8 cellular contexts compared by ENCODE assay signal in the genomic region with DNA sequence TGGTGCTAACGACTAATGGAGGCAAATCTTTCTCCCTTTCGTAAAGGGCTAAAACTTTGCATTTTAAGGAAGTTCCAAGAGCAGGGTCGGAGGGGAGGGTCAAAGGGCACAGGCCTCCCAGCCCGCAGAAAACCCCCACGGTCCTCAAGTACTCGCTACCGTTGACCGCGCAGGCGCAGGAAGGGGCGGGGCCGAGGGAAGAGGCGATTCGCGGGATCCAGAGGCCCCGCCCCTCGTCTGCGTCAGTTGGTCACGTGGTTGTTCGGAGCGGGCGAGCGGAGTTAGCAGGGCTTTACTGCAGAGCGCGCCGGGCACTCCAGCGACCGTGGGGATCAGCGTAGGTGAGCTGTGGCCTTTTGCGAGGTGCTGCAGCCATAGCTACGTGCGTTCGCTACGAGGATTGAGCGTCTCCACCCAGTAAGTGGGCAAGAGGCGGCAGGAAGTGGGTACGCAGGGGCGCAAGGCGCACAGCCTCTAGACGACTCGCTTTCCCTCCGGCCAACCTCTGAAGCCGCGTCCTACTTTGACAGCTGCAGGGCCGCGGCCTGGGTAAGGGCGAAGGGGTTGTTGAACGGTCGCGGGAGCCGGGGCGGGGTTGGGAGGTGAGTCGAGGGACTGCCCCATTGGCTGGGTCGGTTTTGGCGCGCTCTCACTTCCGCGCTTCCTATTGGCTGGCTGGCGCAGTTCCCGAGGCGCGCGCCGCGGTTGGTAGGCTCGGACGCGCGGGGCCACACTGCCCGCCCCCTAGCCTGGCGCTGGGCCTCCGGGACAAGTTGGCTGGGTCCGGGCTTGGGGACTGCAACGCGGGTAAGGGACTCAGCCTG. TPM values are rescaled to one million over a fixed set of nuclear protein-coding genes. Genes with fewer than 3 reads are reported as not detected.
DNase-seq lines count a peak whose midpoint lies in the region; ATAC-seq, FAIRE-seq and TF ChIP-seq lines count a peak whose summit lies in the region.

Gene GMNN, plus strand, starts transcription at position 242 of the 824 bp plus-strand sequence. CDS start 2,310 bp downstream, outside the sequence.

- peak within 1 kb of the TSS; percentile 100 for H3K23ac ChIP-seq in neuronal stem cell (ENCODE audit: low read depth, low read length, poor library complexity)

- H3K18ac ChIP-seq in neuronal stem cell (ENCODE audit: low read length), result peak within 1 kb of the TSS; percentile 99

- CTCF ChIA-PET in activated naive CD4-positive, alpha-beta T cell treated with anti-CD3 and anti-CD28 coated beads for 36 hours (lab: Charles Lee), result interaction anchor here (0.6 to 1.2 kb wide), 5 partner anchors 33 to 251 kb away, joined by 3 to 6 read pairs (median 4); no protein-coding TSS in a partner anchor

- H3K9me3 ChIP-seq in neuronal stem cell (replicated peaks in 1 of 2; ENCODE audit: control insufficient read depth in 2 of 2, insufficient read depth in 1 of 2, low read depth in 1 of 2, low read length in 2 of 2) (no peaks in the 10 kb centered on the region), subcutaneous abdominal adipose tissue (ENCODE audit: control insufficient read depth in 5 of 5, low read length in 5 of 5) (no peaks in the 10 kb centered on the region)

- peak within 1 kb of the TSS; percentile 85 for H2AFZ ChIP-seq in neuronal stem cell (ENCODE audit: low read length)

- H3K27me3 ChIP-seq in GM06990 (replicated peaks; ENCODE audit: control insufficient read depth, insufficient read depth, low read length) (no peaks in the 10 kb centered on the region), neuronal stem cell (ENCODE audit: control insufficient read depth in 3 of 3, insufficient read depth in 3 of 3, low read depth in 1 of 3, low read length in 3 of 3) (no peaks in the 10 kb centered on the region), subcutaneous abdominal adipose tissue (ENCODE audit: control insufficient read depth in 5 of 5, insufficient read depth in 4 of 5, low read length in 5 of 5) (no peaks in the 10 kb centered on the region)

- H3K36me3 Mint-ChIP-seq in activated naive CD4-positive, alpha-beta T cell treated with anti-CD3 and anti-CD28 coated beads for 36 hours (ENCODE audit: low read depth), result peaks cover 29% of the 10 kb centered on the region

- intact Hi-C loops in activated naive CD4-positive, alpha-beta T cell treated with anti-CD3 and anti-CD28 coated beads for 36 hours (cut with micrococcal nuclease), result loop anchor here (1.0 to 10.0 kb wide), 13 partner anchors 13 to 370 kb away; partner anchors contain the start of genes KIAA0319, MRS2 and TDP2

- peak within 1 kb of the TSS; percentile 100 for H3K4ac ChIP-seq in neuronal stem cell (ENCODE audit: low read length)

- H3K9me3 Mint-ChIP-seq in activated naive CD4-positive, alpha-beta T cell treated with anti-CD3 and anti-CD28 coated beads for 36 hours, result no peaks in the 10 kb centered on the region

- FAIRE-seq in frontal cortex (lab: Jason Lieb, UNC), result no peak

- H3K9ac ChIP-seq in neuronal stem cell (ENCODE audit: low read depth, low read length, poor library complexity) (peak within 1 kb of the TSS; percentile 100), subcutaneous abdominal adipose tissue (ENCODE audit: low read length in 5 of 5) (peak within 1 kb of the TSS; percentile 84 to 99 (median 98))

- peak; percentile 93 for ATAC-seq in HG02571 (IDR thresholded peaks at IDR 0.05; ENCODE audit: unreplicated experiment)

- H3K4me2 ChIP-seq in neuronal stem cell (ENCODE audit: insufficient read depth, low read length, poor library complexity, severe bottlenecking), result peak within 1 kb of the TSS; percentile 56

- TF ChIP-seq POLR2A in NB4 (IDR thresholded peaks at IDR 0.05; ENCODE audit: extremely low read depth, insufficient read length), result peak; percentile 90

- H2AK5ac ChIP-seq in neuronal stem cell (ENCODE audit: low read depth, low read length), result peak within 1 kb of the TSS; percentile 89

- peak within 1 kb of the TSS; percentile 98 for H3K27ac Mint-ChIP-seq in activated naive CD4-positive, alpha-beta T cell treated with anti-CD3 and anti-CD28 coated beads for 36 hours

- no peak within 1 kb of the TSS for H2BK12ac ChIP-seq in neuronal stem cell (ENCODE audit: low read length)

- H3K4me1 Mint-ChIP-seq in activated naive CD4-positive, alpha-beta T cell treated with anti-CD3 and anti-CD28 coated beads for 36 hours (ENCODE audit: low read depth), result peaks cover 30% of the 10 kb centered on the region

- peak within 1 kb of the TSS; percentile 96 for H2BK5ac ChIP-seq in neuronal stem cell (ENCODE audit: low read length)

- peak within 1 kb of the TSS; percentile 97 for H3K14ac ChIP-seq in neuronal stem cell (ENCODE audit: low read length)

- H3K79me1 ChIP-seq in neuronal stem cell (ENCODE audit: low read depth, low read length), result no peaks in the 10 kb centered on the region

- H3K4me3 ChIP-seq in GM06990 (replicated peaks; ENCODE audit: low read depth, low read length), result peak within 1 kb of the TSS; percentile 90
- peak within 1 kb of the TSS; percentile 98 for H3K4me3 ChIP-seq in NB4 (ENCODE audit: low read depth, low read length)
- H3K4me3 ChIP-seq in neuronal stem cell (ENCODE audit: low read length in 2 of 2), result peak within 1 kb of the TSS; percentile 71 to 88
- peak within 1 kb of the TSS; percentile 99 to 100 (median 100) for H3K4me3 ChIP-seq in subcutaneous abdominal adipose tissue (ENCODE audit: low read depth in 1 of 5, low read length in 5 of 5)

- peak within 1 kb of the TSS; percentile 95 for H4K91ac ChIP-seq in neuronal stem cell (ENCODE audit: low read depth, low read length, poor library complexity)

- no peak within 1 kb of the TSS for H2BK15ac ChIP-seq in neuronal stem cell (ENCODE audit: low read length)

- H3K36me3 ChIP-seq in GM06990 (ENCODE audit: control insufficient read depth, insufficient read depth, low read length) (no peaks in the 10 kb centered on the region), neuronal stem cell (replicated peaks in 1 of 2; ENCODE audit: control insufficient read depth in 2 of 2, insufficient read depth in 2 of 2, low read length in 2 of 2) (peaks cover 1 to 39% of the 10 kb centered on the region in 2 donors), subcutaneous abdominal adipose tissue (ENCODE audit: control insufficient read depth in 5 of 5, insufficient read depth in 5 of 5, low read length in 5 of 5) (peaks cover 0 to 5% (median 0%) of the 10 kb centered on the region in 5 donors)

- H3K27me3 Mint-ChIP-seq in activated naive CD4-positive, alpha-beta T cell treated with anti-CD3 and anti-CD28 coated beads for 36 hours (ENCODE audit: low read depth), result no peaks in the 10 kb centered on the region

- H2BK120ac ChIP-seq in neuronal stem cell (ENCODE audit: low read depth, low read length), result no peak within 1 kb of the TSS

- WGBS in neuronal stem cell (ENCODE audit: extremely low coverage in 2 of 2, insufficient read length in 2 of 2, insufficient replicate concordance in 1 of 2), 2 donors, result no CpG with 5 or more reads among the region's 75 CpGs

- peak within 1 kb of the TSS; percentile 99 for H3K27ac ChIP-seq in neuronal stem cell (replicated peaks; ENCODE audit: low read length)
- H3K27ac ChIP-seq in subcutaneous abdominal adipose tissue (ENCODE audit: low read depth, low read length), result peak within 1 kb of the TSS; percentile 96

- peak within 1 kb of the TSS; percentile 96 for H3K4me3 Mint-ChIP-seq in activated naive CD4-positive, alpha-beta T cell treated with anti-CD3 and anti-CD28 coated beads for 36 hours

- H4K8ac ChIP-seq in neuronal stem cell (ENCODE audit: low read depth, low read length), result no peak within 1 kb of the TSS

- TF ChIP-seq CTCF in GM06990 (IDR thresholded peaks at IDR 0.05; ENCODE audit: insufficient read depth, low read length, poor library complexity, severe bottlenecking) (no peak), NB4 (IDR thresholded peaks at IDR 0.05; ENCODE audit: low read depth, low read length) (no peak)

- DNase-seq in GM06990 (ENCODE audit: extremely low read depth, insufficient read length) (peak; percentile 96), NB4 (ENCODE audit: low read depth) (peak; percentile 98), SK-N-DZ (ENCODE audit: low spot score) (peak; percentile 95), frontal cortex (ENCODE audit: low spot score in 2 of 2) (peak; percentile 87 to 89), neuronal stem cell (ENCODE audit: low spot score) (peak; percentile 97)
- peak; percentile 99 for DNase-seq in activated naive CD4-positive, alpha-beta T cell treated with anti-CD3 and anti-CD28 coated beads for 36 hours

- H3K4me1 ChIP-seq in neuronal stem cell (ENCODE audit: control insufficient read depth in 2 of 2, insufficient read depth in 1 of 2, low read depth in 1 of 2, low read length in 2 of 2) (peaks cover 6 to 9% of the 10 kb centered on the region in 2 donors), subcutaneous abdominal adipose tissue (ENCODE audit: control insufficient read depth in 5 of 5, insufficient read depth in 5 of 5, low read length in 5 of 5) (peaks cover 5 to 24% (median 18%) of the 10 kb centered on the region in 5 donors)

RNA-seq across cellular contexts. Expression of gene GMNN, which starts in this region (rescaled TPM):
- polyA plus RNA-seq in SK-N-DZ (2014; cell fraction: cytosol; rRNA removed), result 120 and 126 TPM in 2 replicates
- 85.4 and 98.3 TPM in 2 replicates for polyA plus RNA-seq in SK-N-DZ (2014; cell fraction: nucleus; rRNA removed)
- 10 to 100 TPM; 84.9 to 85.1 TPM for total RNA-seq in activated naive CD4-positive, alpha-beta T cell treated with anti-CD3 and anti-CD28 coated beads for 36 hours
- total RNA-seq in frontal cortex, result 7.7 TPM
- polyA plus RNA-seq in neuronal stem cell (2013, experiment 1 of 2), result 95.7 TPM
- polyA plus RNA-seq in neuronal stem cell (2013, experiment 2 of 2), result 97.4 TPM

Comparison
In these comparisons a context has a peak if more than half of its experiments do, and no peak if none do; other contexts are left out.
1. Peak in every context shown above with its lines: DNase-seq, ATAC-seq, H3K4me3 ChIP-seq and H3K27ac ChIP-seq.